9 cellular contexts compared by ENCODE assay signal in the genomic region with DNA sequence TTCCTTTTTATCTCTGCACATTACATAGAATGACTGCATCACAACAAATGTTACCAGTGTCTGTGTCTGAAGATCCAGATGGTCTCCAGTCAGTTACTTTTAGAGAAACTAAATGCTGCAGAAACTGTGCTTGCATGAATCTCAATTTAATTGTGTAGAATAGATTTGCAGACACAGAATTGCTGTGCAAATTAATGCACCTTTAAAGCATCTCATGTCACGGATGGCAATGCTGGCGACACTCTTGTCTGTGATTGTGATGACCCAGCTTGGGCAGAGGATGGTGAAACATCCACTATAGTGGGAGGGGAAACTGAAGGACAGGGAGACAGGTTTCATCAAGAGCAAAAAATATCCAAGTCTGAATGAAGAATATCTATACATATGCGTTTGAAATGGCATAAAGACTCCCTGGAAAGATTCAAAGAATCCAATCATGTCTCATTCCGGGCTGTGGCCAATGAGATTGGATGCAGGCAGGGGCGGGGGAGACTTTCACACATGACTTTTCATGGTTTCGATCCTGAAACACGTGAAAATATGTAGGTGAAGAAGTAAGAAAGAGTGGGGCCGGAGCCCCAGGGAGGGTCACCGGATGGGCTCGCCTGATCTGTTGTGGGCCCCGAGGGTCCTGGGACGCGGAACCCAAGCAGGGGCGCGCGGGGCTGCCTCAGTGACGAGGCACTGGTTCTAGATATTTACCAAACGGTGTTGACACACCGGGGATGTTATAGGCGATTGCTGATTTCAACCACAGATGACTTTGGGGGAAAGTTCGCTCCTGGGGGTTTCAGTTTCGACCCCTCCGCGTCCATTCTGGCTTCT. TPM values are rescaled to one million over a fixed set of nuclear protein-coding genes. Genes with fewer than 3 reads are reported as not detected.
DNase-seq lines count a peak whose midpoint lies in the region; ATAC-seq lines count a peak whose summit lies in the region.
"Not testable (repeated sequence)": the region's sequence is repeated elsewhere in the genome, so short reads cannot be mapped to it uniquely, and the experiment has no call there.
"Had no signal": no experiment of that assay in that cellular context is flagged by ENCODE, and none has a peak within 500 bp of the region (broad histone marks: within the 10 kb centered on the region; RNA-seq: fewer than 3 reads in every experiment).

No MANE protein-coding gene starts in this region.

- H3K27ac Mint-ChIP-seq in CD8-positive, alpha-beta memory T cell: peak overlapping the region in 2 of 8 donors; percentile 41 to 48
- H3K27ac Mint-ChIP-seq in T-cell: peak overlapping the region in 1 of 2 donors; percentile 47
- not testable (repeated sequence) for H3K27ac Mint-ChIP-seq in activated CD4-positive, alpha-beta memory T cell treated with anti-CD3 and anti-CD28 coated beads, Interleukin-2, amount 10 ng/mL, durations not matched to agents 7 days and 5 days; activated naive CD4-positive, alpha-beta T cell treated with anti-CD3 and anti-CD28 coated beads, Interleukin-2, amount 10 ng/mL, durations not matched to agents 7 days and 5 days; central memory CD8-positive, alpha-beta T cell (ENCODE audit: low read depth); natural killer cell treated with Interleukin-12 subunit alpha and Interleukin-12 subunit beta and Interleukin-15 and Interleukin-18, amount 100 ng/mL, for 72 hours; stimulated activated naive B cell treated with anti-CD40 and anti-IgM and Interleukin-4, amounts not matched to agents 10 μg/mL and 1 μg/mL and 100 μg/mL, for 72 hours

- not testable (repeated sequence) for ATAC-seq in T-cell (replicated peaks in 1 of 4); central memory CD8-positive, alpha-beta T cell (replicated peaks; ENCODE audit: extremely low read depth, poor library complexity, severe bottlenecking)
- ATAC-seq in natural killer cell treated with Interleukin-12 subunit alpha and Interleukin-12 subunit beta and Interleukin-15 and Interleukin-18, amount 100 ng/mL, for 72 hours: peak in 1 of 2 donors; percentile 74
- peak in 1 of 2 donors; percentile 19 for ATAC-seq in stimulated activated naive B cell treated with anti-CD40 and anti-IgM and Interleukin-4, amounts not matched to agents 10 μg/mL and 1 μg/mL and 100 μg/mL, for 72 hours (replicated peaks)

- CTCF ChIA-PET in CD8-positive, alpha-beta memory T cell (lab: Charles Lee); T-cell (lab: Charles Lee); activated CD4-positive, alpha-beta memory T cell treated with anti-CD3 and anti-CD28 coated beads, Interleukin-2, amount 10 ng/mL, durations not matched to agents 7 days and 5 days (lab: Charles Lee); activated naive CD4-positive, alpha-beta T cell treated with anti-CD3 and anti-CD28 coated beads, Interleukin-2, amount 10 ng/mL, durations not matched to agents 7 days and 5 days (lab: Charles Lee): not testable (repeated sequence)

- H3K36me3 Mint-ChIP-seq in CD8-positive, alpha-beta memory T cell; T-cell; activated CD4-positive, alpha-beta memory T cell treated with anti-CD3 and anti-CD28 coated beads, Interleukin-2, amount 10 ng/mL, durations not matched to agents 7 days and 5 days (ENCODE audit: low read depth); activated naive CD4-positive, alpha-beta T cell treated with anti-CD3 and anti-CD28 coated beads, Interleukin-2, amount 10 ng/mL, durations not matched to agents 7 days and 5 days; central memory CD8-positive, alpha-beta T cell (ENCODE audit: insufficient read depth); natural killer cell treated with Interleukin-12 subunit alpha and Interleukin-12 subunit beta and Interleukin-15 and Interleukin-18, amount 100 ng/mL, for 72 hours; stimulated activated naive B cell treated with anti-CD40 and anti-IgM and Interleukin-4, amounts not matched to agents 10 μg/mL and 1 μg/mL and 100 μg/mL, for 72 hours: not testable (repeated sequence)

- not testable (repeated sequence) for H3K27ac ChIP-seq in CD8-positive, alpha-beta memory T cell (ENCODE audit: low read depth, low read length)

- H3K9me3 Mint-ChIP-seq in CD8-positive, alpha-beta memory T cell; T-cell; activated CD4-positive, alpha-beta memory T cell treated with anti-CD3 and anti-CD28 coated beads, Interleukin-2, amount 10 ng/mL, durations not matched to agents 7 days and 5 days; activated naive CD4-positive, alpha-beta T cell treated with anti-CD3 and anti-CD28 coated beads, Interleukin-2, amount 10 ng/mL, durations not matched to agents 7 days and 5 days; central memory CD8-positive, alpha-beta T cell; natural killer cell treated with Interleukin-12 subunit alpha and Interleukin-12 subunit beta and Interleukin-15 and Interleukin-18, amount 100 ng/mL, for 72 hours; stimulated activated naive B cell treated with anti-CD40 and anti-IgM and Interleukin-4, amounts not matched to agents 10 μg/mL and 1 μg/mL and 100 μg/mL, for 72 hours: not testable (repeated sequence)

- not testable (repeated sequence) for H3K4me3 ChIP-seq in CD8-positive, alpha-beta memory T cell (ENCODE audit: low read length)

- H3K4me1 Mint-ChIP-seq in CD8-positive, alpha-beta memory T cell: peaks cover 9 to 20% (median 20%) of the 10 kb centered on the region in 3 donors
- H3K4me1 Mint-ChIP-seq in T-cell: peaks cover 9 to 24% (median 18%) of the 10 kb centered on the region in 3 donors
- peaks cover 28% of the 10 kb centered on the region for H3K4me1 Mint-ChIP-seq in activated CD4-positive, alpha-beta memory T cell treated with anti-CD3 and anti-CD28 coated beads, Interleukin-2, amount 10 ng/mL, durations not matched to agents 7 days and 5 days
- peaks cover 28% of the 10 kb centered on the region for H3K4me1 Mint-ChIP-seq in activated naive CD4-positive, alpha-beta T cell treated with anti-CD3 and anti-CD28 coated beads, Interleukin-2, amount 10 ng/mL, durations not matched to agents 7 days and 5 days
- peaks cover 25% of the 10 kb centered on the region for H3K4me1 Mint-ChIP-seq in central memory CD8-positive, alpha-beta T cell
- peaks cover 12 to 18% of the 10 kb centered on the region in 2 donors for H3K4me1 Mint-ChIP-seq in natural killer cell treated with Interleukin-12 subunit alpha and Interleukin-12 subunit beta and Interleukin-15 and Interleukin-18, amount 100 ng/mL, for 72 hours (ENCODE audit: low read depth in 2 of 2)
- H3K4me1 Mint-ChIP-seq in stimulated activated naive B cell treated with anti-CD40 and anti-IgM and Interleukin-4, amounts not matched to agents 10 μg/mL and 1 μg/mL and 100 μg/mL, for 72 hours: peaks cover 19 to 29% of the 10 kb centered on the region in 2 donors

- DNase-seq in CD8-positive, alpha-beta memory T cell; T-cell; central memory CD8-positive, alpha-beta T cell (ENCODE audit: low spot score in 2 of 2); natural killer cell treated with Interleukin-12 subunit alpha and Interleukin-12 subunit beta and Interleukin-15 and Interleukin-18, amount 100 ng/mL, for 72 hours (ENCODE audit: low spot score); stimulated activated naive B cell treated with anti-CD40 and anti-IgM and Interleukin-4, amounts not matched to agents 10 μg/mL and 1 μg/mL and 100 μg/mL, for 72 hours: not testable (repeated sequence)
- DNase-seq in activated CD4-positive, alpha-beta memory T cell treated with anti-CD3 and anti-CD28 coated beads, Interleukin-2, amount 10 ng/mL, durations not matched to agents 7 days and 5 days: peak; percentile 10
- DNase-seq in activated naive CD4-positive, alpha-beta T cell treated with anti-CD3 and anti-CD28 coated beads, Interleukin-2, amount 10 ng/mL, durations not matched to agents 7 days and 5 days: peak; percentile 19
- DNase-seq in islet precursor cell: peak; percentile 7

- not testable (repeated sequence) for H3K4me1 ChIP-seq in CD8-positive, alpha-beta memory T cell (ENCODE audit: insufficient read depth, low read length)

- H3K9me3 ChIP-seq in CD8-positive, alpha-beta memory T cell (ENCODE audit: low read length): not testable (repeated sequence)

- not testable (repeated sequence) for H3K36me3 ChIP-seq in CD8-positive, alpha-beta memory T cell (ENCODE audit: insufficient read depth, low read length)

- peaks cover 43 to 85% of the 10 kb centered on the region in 2 donors for H3K27me3 Mint-ChIP-seq in CD8-positive, alpha-beta memory T cell
- H3K27me3 Mint-ChIP-seq in T-cell: peaks cover 71 to 84% of the 10 kb centered on the region in 2 donors
- H3K27me3 Mint-ChIP-seq in activated CD4-positive, alpha-beta memory T cell treated with anti-CD3 and anti-CD28 coated beads, Interleukin-2, amount 10 ng/mL, durations not matched to agents 7 days and 5 days: peaks cover 84% of the 10 kb centered on the region
- peaks cover 92% of the 10 kb centered on the region for H3K27me3 Mint-ChIP-seq in activated naive CD4-positive, alpha-beta T cell treated with anti-CD3 and anti-CD28 coated beads, Interleukin-2, amount 10 ng/mL, durations not matched to agents 7 days and 5 days
- peaks cover 92% of the 10 kb centered on the region for H3K27me3 Mint-ChIP-seq in central memory CD8-positive, alpha-beta T cell
- H3K27me3 Mint-ChIP-seq in natural killer cell treated with Interleukin-12 subunit alpha and Interleukin-12 subunit beta and Interleukin-15 and Interleukin-18, amount 100 ng/mL, for 72 hours: peaks cover 59 to 82% of the 10 kb centered on the region in 2 donors
- peaks cover 68 to 71% of the 10 kb centered on the region in 2 donors for H3K27me3 Mint-ChIP-seq in stimulated activated naive B cell treated with anti-CD40 and anti-IgM and Interleukin-4, amounts not matched to agents 10 μg/mL and 1 μg/mL and 100 μg/mL, for 72 hours

- H3K4me3 Mint-ChIP-seq in CD8-positive, alpha-beta memory T cell: peak overlapping the region in 6 of 7 donors; percentile 40 to 84 (median 55)
- peak overlapping the region in 2 of 3 donors; percentile 31 to 61 for H3K4me3 Mint-ChIP-seq in T-cell
- peak overlapping the region; percentile 8 for H3K4me3 Mint-ChIP-seq in activated CD4-positive, alpha-beta memory T cell treated with anti-CD3 and anti-CD28 coated beads, Interleukin-2, amount 10 ng/mL, durations not matched to agents 7 days and 5 days
- peak overlapping the region; percentile 11 for H3K4me3 Mint-ChIP-seq in activated naive CD4-positive, alpha-beta T cell treated with anti-CD3 and anti-CD28 coated beads, Interleukin-2, amount 10 ng/mL, durations not matched to agents 7 days and 5 days
- H3K4me3 Mint-ChIP-seq in central memory CD8-positive, alpha-beta T cell: peak overlapping the region; percentile 11
- peak overlapping the region; percentile 75 for H3K4me3 Mint-ChIP-seq in natural killer cell treated with Interleukin-12 subunit alpha and Interleukin-12 subunit beta and Interleukin-15 and Interleukin-18, amount 100 ng/mL, for 72 hours
- H3K4me3 Mint-ChIP-seq in stimulated activated naive B cell treated with anti-CD40 and anti-IgM and Interleukin-4, amounts not matched to agents 10 μg/mL and 1 μg/mL and 100 μg/mL, for 72 hours: peak overlapping the region; percentile 70 to 80

- POLR2A ChIA-PET in CD8-positive, alpha-beta memory T cell (lab: Charles Lee); T-cell (lab: Charles Lee); activated CD4-positive, alpha-beta memory T cell treated with anti-CD3 and anti-CD28 coated beads, Interleukin-2, amount 10 ng/mL, durations not matched to agents 7 days and 5 days (lab: Charles Lee): not testable (repeated sequence)

- peaks cover 28% of the 10 kb centered on the region for H3K27me3 ChIP-seq in CD8-positive, alpha-beta memory T cell (ENCODE audit: insufficient read depth, low read length, poor library complexity, severe bottlenecking)

RNA-seq across cellular contexts. Expression of gene RAET1L, which starts 11.3 kb away (rescaled TPM):
- not detected for total RNA-seq in CD8-positive, alpha-beta memory T cell
- not detected for polyA plus RNA-seq in CD8-positive, alpha-beta memory T cell
- total RNA-seq in T-cell: not detected
- not detected for total RNA-seq in activated CD4-positive, alpha-beta memory T cell treated with anti-CD3 and anti-CD28 coated beads, Interleukin-2, amount 10 ng/mL, durations not matched to agents 7 days and 5 days
- total RNA-seq in natural killer cell treated with Interleukin-12 subunit alpha and Interleukin-12 subunit beta and Interleukin-15 and Interleukin-18, amount 100 ng/mL, for 72 hours: not detected
- total RNA-seq: OCI-LY7 had no signal

RNA-seq across cellular contexts. Expression of gene ULBP1, which starts 50.3 kb away (rescaled TPM):
- under 1 TPM; 0.60 to 0.74 TPM for total RNA-seq in CD8-positive, alpha-beta memory T cell
- not detected for polyA plus RNA-seq in CD8-positive, alpha-beta memory T cell
- under 1 TPM in 4 of 5 donors, not detected in 1; 0.13 to 0.23 (median 0.14) TPM for total RNA-seq in T-cell
- total RNA-seq in activated CD4-positive, alpha-beta memory T cell treated with anti-CD3 and anti-CD28 coated beads, Interleukin-2, amount 10 ng/mL, durations not matched to agents 7 days and 5 days: 1 to 10 TPM; 2.1 to 2.3 TPM
- total RNA-seq in natural killer cell treated with Interleukin-12 subunit alpha and Interleukin-12 subunit beta and Interleukin-15 and Interleukin-18, amount 100 ng/mL, for 72 hours: 1 to 10 TPM in 1 of 2 donors, under 1 TPM in 1; 0.31 to 1.5 TPM

RNA-seq across cellular contexts. Expression of gene ULBP3, which starts 54.9 kb away (rescaled TPM):
- 1 to 10 TPM; 1.2 to 1.6 TPM for total RNA-seq in CD8-positive, alpha-beta memory T cell
- polyA plus RNA-seq in CD8-positive, alpha-beta memory T cell: 2.2 TPM
- total RNA-seq in T-cell: 1 to 10 TPM in 2 of 5 donors, under 1 TPM in 3; 0.35 to 1.3 (median 0.79) TPM
- total RNA-seq in activated CD4-positive, alpha-beta memory T cell treated with anti-CD3 and anti-CD28 coated beads, Interleukin-2, amount 10 ng/mL, durations not matched to agents 7 days and 5 days: 1 to 10 TPM; 2.2 to 3.5 TPM
- total RNA-seq in natural killer cell treated with Interleukin-12 subunit alpha and Interleukin-12 subunit beta and Interleukin-15 and Interleukin-18, amount 100 ng/mL, for 72 hours: under 1 TPM; 0.45 to 0.98 TPM

Comparison
In these comparisons a context has a peak if more than half of its experiments do, and no peak if none do; other contexts are left out.
1. H3K4me3 Mint-ChIP-seq: peak in every context shown above with its lines; median percentile 75 in natural killer cell treated with Interleukin-12 subunit alpha and Interleukin-12 subunit beta and Interleukin-15 and Interleukin-18, amount 100 ng/mL, for 72 hours; 75 in stimulated activated naive B cell treated with anti-CD40 and anti-IgM and Interleukin-4, amounts not matched to agents 10 μg/mL and 1 μg/mL and 100 μg/mL, for 72 hours; 55 in CD8-positive, alpha-beta memory T cell; 46 in T-cell; 11 in activated naive CD4-positive, alpha-beta T cell treated with anti-CD3 and anti-CD28 coated beads, Interleukin-2, amount 10 ng/mL, durations not matched to agents 7 days and 5 days; 11 in central memory CD8-positive, alpha-beta T cell; 8 in activated CD4-positive, alpha-beta memory T cell treated with anti-CD3 and anti-CD28 coated beads, Interleukin-2, amount 10 ng/mL, durations not matched to agents 7 days and 5 days.